In genomic region chr4:11624370-11624769, GRCh38 we compare ENCODE assay signal across 1 cellular context.
TF ChIP-seq lines count a peak whose summit lies in the region.

No MANE protein-coding gene starts in this region.

TF ChIP-seq in IMR-90, 13 proteins besides CTCF, POLR2A, EP300 and RAD21:
- TF ChIP-seq SMC3 (IDR thresholded peaks at IDR 0.05; ENCODE audit: low read depth, low read length) (no peak), RFX5 (IDR thresholded peaks at IDR 0.05; ENCODE audit: low read depth, low read length) (no peak), ELK1 (IDR thresholded peaks at IDR 0.05; ENCODE audit: borderline replicate concordance, low read depth, low read length) (no peak), NFE2L2 (IDR thresholded peaks at IDR 0.05; ENCODE audit: low read depth, low read length) (no peak), RCOR1 (IDR thresholded peaks at IDR 0.05; ENCODE audit: insufficient replicate concordance, low read length) (no peak), FOS (IDR thresholded peaks at IDR 0.05; ENCODE audit: low read depth, low read length) (no peak), MAZ (IDR thresholded peaks at IDR 0.05; ENCODE audit: borderline replicate concordance, low read depth, low read length) (no peak), USF2 (IDR thresholded peaks at IDR 0.05; ENCODE audit: low read depth, low read length) (no peak), BHLHE40 (IDR thresholded peaks at IDR 0.05; ENCODE audit: low read depth, low read length) (no peak), CEBPB (IDR thresholded peaks at IDR 0.05; ENCODE audit: low read depth, low read length) (no peak), CHD1 (IDR thresholded peaks at IDR 0.05; ENCODE audit: low read depth, low read length) (no peak), MXI1 (IDR thresholded peaks at IDR 0.05; ENCODE audit: borderline replicate concordance, low read depth, low read length) (no peak), MAFK (IDR thresholded peaks at IDR 0.05; ENCODE audit: low read depth, low read length) (no peak)
